29 cellular contexts compared by ENCODE assay signal in genomic region chr7:30791126-30791525, GRCh38. TPM values are rescaled to one million over a fixed set of nuclear protein-coding genes. Genes with fewer than 3 reads are reported as not detected.
DNase-seq lines count a peak whose midpoint lies in the region; ATAC-seq, FAIRE-seq and TF ChIP-seq lines count a peak whose summit lies in the region.
"Had no signal": no experiment of that assay in that cellular context is flagged by ENCODE, and none has a peak within 500 bp of the region (broad histone marks: within the 10 kb centered on the region; RNA-seq: fewer than 3 reads in every experiment).

No MANE protein-coding gene starts in this region.

- no peak overlapping the region for H2BK5ac ChIP-seq in H1 (ENCODE audit: low read depth, low read length)

- 50 to 61% methylated on average over 10 of the region's 10 CpGs for WGBS in heart right ventricle, 2 donors
- WGBS in H1 (ENCODE audit: extremely low coverage in 1 of 2, insufficient coverage in 1 of 2, insufficient read length in 1 of 2, insufficient replicate concordance in 2 of 2, low coverage in 1 of 2, low lambda C conversion rate in 2 of 2, missing lambda C conversion rate in 1 of 2), 2 experiments: 79% methylated on average over 10 of the region's 10 CpGs; no CpG with 5 or more reads in 1 of the 2 experiments

- H4K91ac ChIP-seq in H1 (replicated peaks; ENCODE audit: insufficient read length, low read length): no peak overlapping the region

- H3K4ac ChIP-seq in H1 (replicated peaks; ENCODE audit: insufficient read length, low read depth, low read length): no peak overlapping the region

- 0 out of 2 replicates have a peak overlapping the region, but pooled peaks have one; percentile 20 for H2BK12ac ChIP-seq in H1 (ENCODE audit: low read depth, low read length)

- no peak overlapping the region for H2BK120ac ChIP-seq in H1 (replicated peaks; ENCODE audit: low read depth, low read length)

- no peaks in the 10 kb centered on the region for H3K27me3 ChIP-seq in heart right ventricle
- H3K27me3 ChIP-seq in H1 (replicated peaks in 1 of 4; ENCODE audit: control insufficient read depth in 3 of 4, extremely low read depth in 1 of 4, insufficient read depth in 3 of 4, low read length in 3 of 4): no peaks in the 10 kb centered on the region
- H3K27me3 ChIP-seq: BLaER1 had no signal

- H3K4me3 ChIP-seq in heart right ventricle (no peak overlapping the region), H1 (ENCODE audit: extremely low read depth in 1 of 4, insufficient read depth in 2 of 4, low read depth in 3 of 4, low read length in 4 of 4) (no peak overlapping the region)
- H3K4me3 ChIP-seq: BLaER1, coronary artery, HAP-1 had no signal

- H3K23ac ChIP-seq in H1 (ENCODE audit: insufficient read length): no peak overlapping the region

- DNase-seq in heart right ventricle (no peak), cardiac septum (ENCODE audit: low spot score) (no peak), H1 (ENCODE audit: low read depth in 1 of 2, low spot score in 2 of 2) (peak in 1 of 2 experiments; percentile 54), islet precursor cell (peak; percentile 57), RKO (ENCODE audit: low spot score) (no peak), sciatic nerve (ENCODE audit: low spot score) (no peak)
- DNase-seq: ACHN; activated B cell treated with CpG ODN at 0.5 μM for 24 hours; activated CD4-positive, alpha-beta T cell treated with anti-CD3 and anti-CD28 coated beads, Interleukin-2, amount 50 U/mL, for 4 hours; activated CD8-positive, alpha-beta memory T cell treated with anti-CD3 and anti-CD28 coated beads, Interleukin-2, amount 50 U/mL, for 48 hours; activated gamma-delta T cell; Caco-2; DMS79 treated with DMSO at 0.1 percent for 48 hours; left colon; naive B cell; NCI-H2081; NCI-H226; occipital lobe; stimulated activated CD4-positive, alpha-beta T cell treated with anti-CD3 and anti-CD28 coated beads, Interleukin-2, amount 100 ng/mL, for 48 hours; substantia nigra; T1000 had no signal

- H3K36me3 ChIP-seq in heart right ventricle (peaks cover 0 to 73% (median 0%) of the 10 kb centered on the region in 9 donors), H1 (ENCODE audit: control insufficient read depth in 2 of 4, insufficient read depth in 4 of 4, low read length in 3 of 4) (peaks cover 0 to 3% (median 0%) of the 10 kb centered on the region in 4 experiments; a peak in 2 of 8 replicates)
- H3K36me3 ChIP-seq: HAP-1 had no signal

- peaks cover 0 to 22% (median 11%) of the 10 kb centered on the region in 9 donors for H3K4me1 ChIP-seq in heart right ventricle
- 0 out of 7 replicates have a peak, but pooled peaks cover 0 to 3% (median 0%) of the 10 kb centered on the region in 4 experiments for H3K4me1 ChIP-seq in H1 (replicated peaks in 1 of 4; ENCODE audit: control insufficient read depth in 3 of 4, insufficient read depth in 4 of 4, low read length in 3 of 4)
- H3K4me1 ChIP-seq: HAP-1 had no signal

- no peak overlapping the region for H4K5ac ChIP-seq in H1 (ENCODE audit: insufficient read length, low read depth, low read length)

- H2AK5ac ChIP-seq in H1 (ENCODE audit: low read depth, low read length): no peak overlapping the region

- no peak for FAIRE-seq in H1 (lab: Jason Lieb, UNC)
- FAIRE-seq: GM12892 had no signal

- POLR2A ChIA-PET in H1 (lab: Charles Lee; ENCODE audit: partially characterized antibody): interaction anchor here (0.6 to 1.3 kb wide), 3 partner anchors 19 to 169 kb away, joined by 3 to 4 read pairs (median 3); partner anchors contain the start of gene MINDY4

- no peak overlapping the region for H2BK15ac ChIP-seq in H1 (ENCODE audit: low read length)

- no peak for TF ChIP-seq EP300 in H1 (IDR thresholded peaks at IDR 0.05; ENCODE audit: borderline replicate concordance in 1 of 2, low read depth in 2 of 2, low read length in 2 of 2)

- no peak overlapping the region for H2AFZ ChIP-seq in H1 (ENCODE audit: low read length)

- no peaks in the 10 kb centered on the region; the same call in 1 of the 2 replicates for H3K79me1 ChIP-seq in H1 (ENCODE audit: low read depth, low read length)

- no peak overlapping the region for H2BK20ac ChIP-seq in H1 (ENCODE audit: low read length)

- peak in 7 of 9 donors; percentile 22 to 51 (median 28) for TF ChIP-seq CTCF in heart right ventricle (IDR thresholded peaks at IDR 0.05)
- TF ChIP-seq CTCF in H1 (IDR thresholded peaks at IDR 0.05; ENCODE audit: control extremely low read depth in 1 of 3, insufficient read depth in 1 of 3, low read depth in 1 of 3, low read length in 3 of 3): peak; percentile 56 to 66 (median 60)

- no peak overlapping the region for H4K8ac ChIP-seq in H1 (ENCODE audit: extremely low read depth, insufficient read depth, low read length)

- H3K56ac ChIP-seq in H1 (replicated peaks; ENCODE audit: insufficient read length, low read depth, low read length): no peak overlapping the region

- intact Hi-C loops in heart right ventricle (cut with DNase I): loop anchor here in 4 of 10 donors (1.0 to 10.0 kb wide), 4 partner anchors 46 to 49 kb away; no protein-coding TSS in a partner anchor
- intact Hi-C loops in cardiac septum (cut with DNase I): no loop called here
- intact Hi-C loops in sciatic nerve (cut with DNase I): loop anchor here (10.0 kb wide), 1 partner anchor 184 kb away; no protein-coding TSS in a partner anchor

- H3K4me2 ChIP-seq in H1 (ENCODE audit: insufficient read depth in 1 of 2, low read depth in 2 of 2, low read length in 2 of 2): no peak overlapping the region

- H3K9ac ChIP-seq in H1 (replicated peaks in 1 of 4; ENCODE audit: extremely low read depth in 1 of 4, low read depth in 3 of 4, low read length in 3 of 4): no peak overlapping the region
- H3K9ac ChIP-seq: BLaER1 had no signal

- peak; percentile 42 to 58; a peak in 3 of 4 replicates for TF ChIP-seq RAD21 in H1 (IDR thresholded peaks at IDR 0.05 in 1 of 2, conservative IDR thresholded peaks at IDR 0.05 in 1 of 2; ENCODE audit: low read depth in 2 of 2, low read length in 2 of 2)

- H3K14ac ChIP-seq in H1 (ENCODE audit: insufficient read length): no peak overlapping the region

- TF ChIP-seq POLR2A in H1 (IDR thresholded peaks at IDR 0.05; ENCODE audit: control extremely low read depth in 1 of 2, low read depth in 2 of 2, low read length in 2 of 2): no peak

- H4K20me1 ChIP-seq in H1 (replicated peaks in 1 of 2; ENCODE audit: control insufficient read depth in 1 of 2, insufficient read depth in 2 of 2, low read length in 2 of 2): no peaks in the 10 kb centered on the region
- H4K20me1 ChIP-seq: BLaER1 had no signal

- peak in 6 of 8 donors; percentile 28 to 62 (median 35) for ATAC-seq in heart right ventricle
- no peak for ATAC-seq in HG03378 (IDR thresholded peaks at IDR 0.05; ENCODE audit: unreplicated experiment)
- ATAC-seq in sciatic nerve: no peak
- ATAC-seq: left colon; stimulated activated effector memory CD8-positive, alpha-beta T cell treated with anti-CD3 and anti-CD28 coated beads, Interleukin-12 subunit alpha, Interleukin-12 subunit beta, amount 100 ng/mL, for 72 hours had no signal

- no peak overlapping the region for H3K18ac ChIP-seq in H1 (ENCODE audit: extremely low read depth, low read length)

- 0 out of 2 replicates have a peak, but pooled peaks cover 2% of the 10 kb centered on the region for H3K23me2 ChIP-seq in H1 (ENCODE audit: low read depth, low read length)

- H3K79me2 ChIP-seq in H1 (ENCODE audit: control insufficient read depth in 1 of 2, insufficient read depth in 2 of 2, low read length in 2 of 2): no peaks in the 10 kb centered on the region

- H3K9me3 ChIP-seq in heart right ventricle (no peaks in the 10 kb centered on the region), H1 (ENCODE audit: insufficient read depth in 2 of 2, low read depth in 1 of 2, low read length in 1 of 2) (no peaks in the 10 kb centered on the region)
- H3K9me3 ChIP-seq: BLaER1, Caco-2, HAP-1 had no signal

- H3K27ac ChIP-seq in heart right ventricle: peak overlapping the region in 1 of 10 donors; percentile 17
- no peak overlapping the region for H3K27ac ChIP-seq in H1 (ENCODE audit: low read depth, low read length)
- H3K27ac ChIP-seq: BLaER1, RWPE1 had no signal

- CTCF ChIA-PET in H1 (lab: Charles Lee; ENCODE audit: partially characterized antibody): interaction anchor here (0.6 to 2.3 kb wide), 34 partner anchors 8 to 345 kb away, joined by 3 to 23 read pairs (median 4); partner anchors contain the start of genes CRHR2, INMT and MINDY4

RNA-seq across cellular contexts. Expression of gene MINDY4, which starts 19.9 kb away (rescaled TPM):
- total RNA-seq in heart right ventricle: 1 to 10 TPM; 2.1 to 5.4 (median 3.2) TPM
- polyA plus RNA-seq in heart right ventricle: 1 to 10 TPM; 1.9 to 2.4 TPM
- 2.1 TPM for total RNA-seq in cardiac septum
- total RNA-seq in H1 (2021; fragmentation: NEBNext Ultra II Directional; extraction: Animal tissue kit (Norgen Biotek cat#: 25700)): 3.6 and 3.8 TPM in 2 replicates
- polyA plus RNA-seq in H1 (2011; rRNA removed): 1.3 and 1.6 TPM in 2 replicates
- polyA plus RNA-seq in H1 (2011; cell fraction: cytosol; rRNA removed): 1.8 TPM
- polyA plus RNA-seq in H1 (2011; cell fraction: nucleus; rRNA removed): 3.1 TPM
- 2.2 to 3.3 TPM (median 2.6 TPM) in 4 replicates for polyA plus RNA-seq in H1 (2012, experiment 1 of 2)
- 2.2 TPM for polyA plus RNA-seq in H1 (2012, experiment 2 of 2)
- 1.6 TPM for polyA plus RNA-seq in H1 (2013, experiment 1 of 2)
- polyA plus RNA-seq in H1 (2013, experiment 2 of 2): 1.5 TPM
- polyA minus RNA-seq in H1 (2011; rRNA and poly(A)+ RNA removed): 2.2 and 2.6 TPM in 2 replicates
- polyA minus RNA-seq in H1 (2011; cell fraction: cytosol; rRNA and poly(A)+ RNA removed): 0.66 TPM
- 5.3 TPM for polyA minus RNA-seq in H1 (2011; cell fraction: nucleus; rRNA and poly(A)+ RNA removed)
- total RNA-seq in sciatic nerve: 15.6 TPM

RNA-seq across cellular contexts. Expression of gene INMT, which starts 39.2 kb away (rescaled TPM):
- 10 to 100 TPM; 12.3 to 57.3 (median 26.9) TPM for total RNA-seq in heart right ventricle
- 10 to 100 TPM; 14.2 to 56.3 TPM for polyA plus RNA-seq in heart right ventricle
- 17.3 TPM for total RNA-seq in cardiac septum
- total RNA-seq in H1 (2021; fragmentation: NEBNext Ultra II Directional; extraction: Animal tissue kit (Norgen Biotek cat#: 25700)): 0.60 and 0.84 TPM in 2 replicates
- polyA plus RNA-seq in H1 (2011; rRNA removed): 0.94 and 1.2 TPM in 2 replicates
- 1.8 TPM for polyA plus RNA-seq in H1 (2011; cell fraction: cytosol; rRNA removed)
- polyA plus RNA-seq in H1 (2011; cell fraction: nucleus; rRNA removed): 4.0 TPM
- polyA plus RNA-seq in H1 (2012, experiment 1 of 2): 0.71 to 2.0 TPM (median 1.0 TPM) in 4 replicates
- polyA plus RNA-seq in H1 (2012, experiment 2 of 2): 0.22 TPM
- polyA plus RNA-seq in H1 (2013, experiment 1 of 2): 0.39 TPM
- 0.11 TPM for polyA plus RNA-seq in H1 (2013, experiment 2 of 2)
- polyA minus RNA-seq in H1 (2011; rRNA and poly(A)+ RNA removed): 1.1 and 1.9 TPM in 2 replicates
- polyA minus RNA-seq in H1 (2011; cell fraction: cytosol; rRNA and poly(A)+ RNA removed): 0.73 TPM
- polyA minus RNA-seq in H1 (2011; cell fraction: nucleus; rRNA and poly(A)+ RNA removed): 2.9 TPM
- total RNA-seq in sciatic nerve: 131 TPM
- total RNA-seq: MCF 10A had no signal

Comparison
In these comparisons a context has a peak if more than half of its experiments do, and no peak if none do; other contexts are left out.
1. ATAC-seq: peak in heart right ventricle (6 of 8); none in HG03378 (single experiment) and sciatic nerve (single experiment).